ENCODE assay signal across 7 cellular contexts in genomic region chr6:11009353-11009752, GRCh38. TPM values are rescaled to one million over a fixed set of nuclear protein-coding genes. Genes with fewer than 3 reads are reported as not detected.
DNase-seq lines count a peak whose midpoint lies in the region; ATAC-seq lines count a peak whose summit lies in the region.

No MANE protein-coding gene starts in this region.

- ATAC-seq in GM19025 (IDR thresholded peaks at IDR 0.05; ENCODE audit: low read depth, unreplicated experiment) (peak; percentile 53), HG03139 (IDR thresholded peaks at IDR 0.05; ENCODE audit: unreplicated experiment) (peak; percentile 70), HG03095 (IDR thresholded peaks at IDR 0.05; ENCODE audit: unreplicated experiment) (no peak)

- DNase-seq in astrocyte of the hippocampus (ENCODE audit: low read depth, low spot score) = peak; percentile 45
- peak; percentile 82 for DNase-seq in renal cortical epithelial cell (ENCODE audit: low read depth)
- DNase-seq in activated CD4-positive, alpha-beta T cell treated with anti-CD3 and anti-CD28 coated beads for 1 hour = no peak
- no peak for DNase-seq in globus pallidus (ENCODE audit: low spot score)

RNA-seq across cellular contexts. Expression of gene ELOVL2, which starts 34.8 kb away (rescaled TPM):
- total RNA-seq in renal cortical epithelial cell = under 0.01 and 0.05 TPM in 2 replicates

Comparison
In these comparisons a context has a peak if more than half of its experiments do, and no peak if none do; other contexts are left out.
1. DNase-seq: peak in astrocyte of the hippocampus (single experiment) and renal cortical epithelial cell (single experiment); none in activated CD4-positive, alpha-beta T cell treated with anti-CD3 and anti-CD28 coated beads for 1 hour (single experiment) and globus pallidus (single experiment).